ENCODE assay signal across 30 cellular contexts in genomic region chr18:37986665-37987064, GRCh38.
"Had no signal": no experiment of that assay in that cellular context is flagged by ENCODE, and none has a peak within 500 bp of the region (broad histone marks: within the 10 kb centered on the region; RNA-seq: fewer than 3 reads in every experiment).

No MANE protein-coding gene starts in this region.

- H3K36me3 Mint-ChIP-seq: mesothelial cell of epicardium, naive B cell had no signal

- H3K9me3 ChIP-seq: colonic mucosa, gastrocnemius medialis, left lung, neutrophil, right lobe of liver, suprapubic skin, transverse colon, vagina had no signal

- H3K27ac ChIP-seq: colonic mucosa, gastrocnemius medialis, left lung, neutrophil, parathyroid adenoma, right lobe of liver, suprapubic skin, transverse colon, vagina had no signal

- H3K4me1 Mint-ChIP-seq: naive B cell; stimulated activated naive CD8-positive, alpha-beta T cell treated with anti-CD3 and anti-CD28 coated beads, Interleukin-15, amount 100 ng/mL, for 72 hours had no signal

- H3K27me3 ChIP-seq: colonic mucosa, gastrocnemius medialis, left lung, neutrophil, right lobe of liver, suprapubic skin, transverse colon, vagina had no signal

- H3K4me1 ChIP-seq: colonic mucosa, gastrocnemius medialis, left lung, parathyroid adenoma, right lobe of liver, suprapubic skin, transverse colon, vagina had no signal

- DNase-seq: colonic mucosa; effector CD8-positive, alpha-beta T cell; endodermal cell; erythroblast; gastrocnemius medialis; head of caudate nucleus; kidney; left cardiac atrium; left lung; mesenchymal stem cell; mucosa of descending colon; naive B cell; right lobe of liver; small intestine; stimulated activated CD4-positive, alpha-beta T cell treated with anti-CD3 and anti-CD28 coated beads, Interleukin-12 subunit alpha, Interleukin-12 subunit beta, amount 100 ng/mL, for 4 hours; stimulated activated CD4-positive, alpha-beta T cell treated with anti-CD3 and anti-CD28 coated beads, Interleukin-1b, Interleukin-23, amount 100 ng/mL, for 48 hours; stimulated activated CD4-positive, alpha-beta T cell treated with anti-CD3 and anti-CD28 coated beads, Interleukin-4, amount 100 ng/mL, for 1 hour; stimulated activated CD8-positive, alpha-beta memory T cell treated with anti-CD3 and anti-CD28 coated beads, Interleukin-4, amount 100 ng/mL, for 48 hours; stimulated activated naive CD4-positive, alpha-beta T cell; stimulated activated naive CD8-positive, alpha-beta T cell treated with anti-CD3 and anti-CD28 coated beads, Interleukin-15, amount 100 ng/mL, for 72 hours; transverse colon had no signal

- FAIRE-seq: kidney, small intestine had no signal

- H3K4me3 ChIP-seq: colonic mucosa, gastrocnemius medialis, left lung, mucosa of descending colon, right lobe of liver, suprapubic skin, transverse colon, vagina had no signal

- ATAC-seq: gastrocnemius medialis; left cardiac atrium; left lung; mucosa of descending colon; natural killer cell treated with Interleukin-12 subunit alpha and Interleukin-12 subunit beta and Interleukin-15 and Interleukin-18, amount 100 ng/mL, for 72 hours; right lobe of liver; stimulated activated naive CD8-positive, alpha-beta T cell treated with anti-CD3 and anti-CD28 coated beads, Interleukin-15, amount 100 ng/mL, for 72 hours had no signal

- H3K27ac Mint-ChIP-seq: dendritic cell treated with granulocyte-macrophage colony-stimulating factor and Interleukin-4, amounts not matched to agents 40 ng/mL and 50 ng/mL, for 4 days; endodermal cell; mesothelial cell of epicardium; naive B cell; natural killer cell treated with Interleukin-12 subunit alpha and Interleukin-12 subunit beta and Interleukin-15 and Interleukin-18, amount 100 ng/mL, for 72 hours; progenitor cell of endocrine pancreas; stimulated activated naive CD8-positive, alpha-beta T cell treated with anti-CD3 and anti-CD28 coated beads, Interleukin-15, amount 100 ng/mL, for 72 hours had no signal

- H3K4me3 Mint-ChIP-seq: dendritic cell treated with granulocyte-macrophage colony-stimulating factor and Interleukin-4, amounts not matched to agents 40 ng/mL and 50 ng/mL, for 4 days; endodermal cell; mesothelial cell of epicardium; natural killer cell treated with Interleukin-12 subunit alpha and Interleukin-12 subunit beta and Interleukin-15 and Interleukin-18, amount 100 ng/mL, for 72 hours; neural crest cell; stimulated activated naive CD8-positive, alpha-beta T cell treated with anti-CD3 and anti-CD28 coated beads, Interleukin-15, amount 100 ng/mL, for 72 hours had no signal

- H3K9me3 Mint-ChIP-seq: endodermal cell, mesothelial cell of epicardium, neural crest cell had no signal

- H3K36me3 ChIP-seq: colonic mucosa, gastrocnemius medialis, left lung, neutrophil, right lobe of liver, suprapubic skin, transverse colon, vagina had no signal

- H3K27me3 Mint-ChIP-seq: dendritic cell treated with granulocyte-macrophage colony-stimulating factor and Interleukin-4, amounts not matched to agents 40 ng/mL and 50 ng/mL, for 4 days; naive B cell; natural killer cell treated with Interleukin-12 subunit alpha and Interleukin-12 subunit beta and Interleukin-15 and Interleukin-18, amount 100 ng/mL, for 72 hours; progenitor cell of endocrine pancreas; stimulated activated naive CD8-positive, alpha-beta T cell treated with anti-CD3 and anti-CD28 coated beads, Interleukin-15, amount 100 ng/mL, for 72 hours had no signal
